8 cellular contexts compared by ENCODE assay signal in genomic region chr7:30134523-30135270, GRCh38. TPM values are rescaled to one million over a fixed set of nuclear protein-coding genes. Genes with fewer than 3 reads are reported as not detected.
DNase-seq lines count a peak whose midpoint lies in the region; ATAC-seq and TF ChIP-seq lines count a peak whose summit lies in the region.

Gene MTURN (plus strand): TSS chr7:30134986. CDS start chr7:30135137, 151 bp downstream.

- CTCF ChIA-PET in activated CD4-positive, alpha-beta T cell treated with anti-CD3 and anti-CD28 coated beads, Interleukin-2, amount 10 ng/mL, durations not matched to agents 7 days and 5 days (lab: Charles Lee), result interaction anchor here (1.0 to 1.6 kb wide), 6 partner anchors 8 to 188 kb away, joined by 3 to 4 read pairs (median 3); no protein-coding TSS in a partner anchor

- DNase-seq in AG10803 (ENCODE audit: low read depth) (peak; percentile 76), GM19238 (ENCODE audit: insufficient read length, low spot score) (peak; percentile 94), NCI-H510A (lab: John Stamatoyannopoulos, UW) (peak; percentile 91), coronary artery (ENCODE audit: low spot score) (peak; percentile 92), left colon (peak; percentile 90 to 94)
- DNase-seq in activated CD4-positive, alpha-beta T cell treated with anti-CD3 and anti-CD28 coated beads, Interleukin-2, amount 10 ng/mL, durations not matched to agents 7 days and 5 days, result peak; percentile 86
- DNase-seq in stimulated activated CD4-positive, alpha-beta T cell treated with anti-CD3 and anti-CD28 coated beads, Interleukin-1b, Interleukin-23, amount 100 ng/mL, for 1 hour (ENCODE audit: low read depth in 2 of 2), result peak; percentile 47 to 74

- H3K4me1 Mint-ChIP-seq in activated CD4-positive, alpha-beta T cell treated with anti-CD3 and anti-CD28 coated beads, Interleukin-2, amount 10 ng/mL, durations not matched to agents 7 days and 5 days, result peaks cover 7% of the 10 kb centered on the region

- H3K27ac Mint-ChIP-seq in activated CD4-positive, alpha-beta T cell treated with anti-CD3 and anti-CD28 coated beads, Interleukin-2, amount 10 ng/mL, durations not matched to agents 7 days and 5 days, result peak within 1 kb of the TSS; percentile 84

- peak within 1 kb of the TSS; percentile 95 to 98 for H3K27ac ChIP-seq in coronary artery

- ATAC-seq in HG03378 (IDR thresholded peaks at IDR 0.05; ENCODE audit: unreplicated experiment) (peak; percentile 79), left colon (peak; percentile 82)

- H3K36me3 Mint-ChIP-seq in activated CD4-positive, alpha-beta T cell treated with anti-CD3 and anti-CD28 coated beads, Interleukin-2, amount 10 ng/mL, durations not matched to agents 7 days and 5 days (ENCODE audit: low read depth), result no peaks in the 10 kb centered on the region

- H3K4me3 ChIP-seq in AG10803 (ENCODE audit: low read length), result peak within 1 kb of the TSS; percentile 91
- peak within 1 kb of the TSS; percentile 97 for H3K4me3 ChIP-seq in coronary artery

- POLR2A ChIA-PET in activated CD4-positive, alpha-beta T cell treated with anti-CD3 and anti-CD28 coated beads, Interleukin-2, amount 10 ng/mL, durations not matched to agents 7 days and 5 days (lab: Charles Lee), result interaction anchor here (0.5 kb wide), 1 partner anchor 327 kb away, joined by 4 read pairs; no protein-coding TSS in a partner anchor

- H3K27me3 Mint-ChIP-seq in activated CD4-positive, alpha-beta T cell treated with anti-CD3 and anti-CD28 coated beads, Interleukin-2, amount 10 ng/mL, durations not matched to agents 7 days and 5 days, result peaks cover 17% of the 10 kb centered on the region

- intact Hi-C loops in left colon (cut with DNase I, micrococcal nuclease), result no loop called here

- TF ChIP-seq CTCF in AG10803 (conservative IDR thresholded peaks at IDR 0.05; ENCODE audit: low read length) (no peak), coronary artery (IDR thresholded peaks at IDR 0.05) (no peak)

- H3K4me3 Mint-ChIP-seq in activated CD4-positive, alpha-beta T cell treated with anti-CD3 and anti-CD28 coated beads, Interleukin-2, amount 10 ng/mL, durations not matched to agents 7 days and 5 days, result peak within 1 kb of the TSS; percentile 73

- no peaks in the 10 kb centered on the region for H3K9me3 Mint-ChIP-seq in activated CD4-positive, alpha-beta T cell treated with anti-CD3 and anti-CD28 coated beads, Interleukin-2, amount 10 ng/mL, durations not matched to agents 7 days and 5 days

RNA-seq across cellular contexts. Expression of gene MTURN, which starts in this region (rescaled TPM):
- 1 to 10 TPM; 3.7 to 4.1 TPM for total RNA-seq in activated CD4-positive, alpha-beta T cell treated with anti-CD3 and anti-CD28 coated beads, Interleukin-2, amount 10 ng/mL, durations not matched to agents 7 days and 5 days
- 10 to 100 TPM in 1 of 2 donors, 1 to 10 TPM in 1; 8.7 to 15.2 TPM for total RNA-seq in left colon

Comparison
In these comparisons a context has a peak if more than half of its experiments do, and no peak if none do; other contexts are left out.
1. Peak in every context shown above with its lines: DNase-seq, ATAC-seq, H3K4me3 ChIP-seq and H3K27ac ChIP-seq.